In genomic region chr15:39320355-39320754, GRCh38 we compare ENCODE assay signal across 6 cellular contexts.
"Had no signal": no experiment of that assay in that cellular context is flagged by ENCODE, and none has a peak within 500 bp of the region (broad histone marks: within the 10 kb centered on the region; RNA-seq: fewer than 3 reads in every experiment).

No MANE protein-coding gene starts in this region.

- H3K9ac ChIP-seq: KMS-11 had no signal

- H3K27ac ChIP-seq: HL-60, KMS-11 had no signal

- ATAC-seq: K562 had no signal

- H3K4me3 ChIP-seq: K562 had no signal

- FAIRE-seq: HTR-8/SVneo, K562 had no signal

- H3K4me2 ChIP-seq: KMS-11 had no signal

- DNase-seq: KBM-7, KG1 had no signal
